ENCODE assay signal across 18 cellular contexts in genomic region chrX:154450312-154450711, GRCh38. TPM values are rescaled to one million over a fixed set of nuclear protein-coding genes. Genes with fewer than 3 reads are reported as not detected.
DNase-seq lines count a peak whose midpoint lies in the region; ATAC-seq, FAIRE-seq and TF ChIP-seq lines count a peak whose summit lies in the region.
"Had no signal": no experiment of that assay in that cellular context is flagged by ENCODE, and none has a peak within 500 bp of the region (broad histone marks: within the 10 kb centered on the region; RNA-seq: fewer than 3 reads in every experiment).

No MANE protein-coding gene starts in this region.

- no peak overlapping the region for H4K8ac ChIP-seq in neuronal stem cell (ENCODE audit: low read depth, low read length)

- H3K4me1 ChIP-seq in PC-3 (ENCODE audit: insufficient read depth, low read length) (peaks cover under 1% of the 10 kb centered on the region), neuronal stem cell (ENCODE audit: control insufficient read depth in 2 of 2, insufficient read depth in 1 of 2, low read depth in 1 of 2, low read length in 2 of 2) (no peaks in the 10 kb centered on the region)
- H3K4me1 ChIP-seq: HAP-1 had no signal

- no peak overlapping the region for H2BK120ac ChIP-seq in neuronal stem cell (ENCODE audit: low read depth, low read length)

- intact Hi-C loops in PC-3 (cut with micrococcal nuclease) (loop anchor here (10.0 kb wide), 1 partner anchor 56 kb away; the partner anchor contains the start of gene RPL10), dorsolateral prefrontal cortex (cut with DNase I) (no loop called here)

- H3F3A ChIP-seq in PC-3 (ENCODE audit: low read length, unreplicated experiment), result no peaks in the 10 kb centered on the region

- ATAC-seq in PC-3 (no peak), HG03196 (IDR thresholded peaks at IDR 0.05; ENCODE audit: unreplicated experiment) (no peak)

- TF ChIP-seq POLR2A in GM12891 (IDR thresholded peaks at IDR 0.05; ENCODE audit: low read depth, low read length), result no peak

- peaks cover 1% of the 10 kb centered on the region for H3K79me1 ChIP-seq in neuronal stem cell (ENCODE audit: low read depth, low read length)

- no CpG with 5 or more reads among the region's 17 CpGs for WGBS in neuronal stem cell (ENCODE audit: extremely low coverage in 2 of 2, insufficient read length in 2 of 2, insufficient replicate concordance in 1 of 2), 2 donors

- no peak overlapping the region for H2AK5ac ChIP-seq in neuronal stem cell (ENCODE audit: low read depth, low read length)

- H3K14ac ChIP-seq in neuronal stem cell (ENCODE audit: low read length), result no peak overlapping the region

- no peak for FAIRE-seq in GM12891 (lab: Jason Lieb, UNC)
- FAIRE-seq: A204.1, GM19239 had no signal

- no peaks in the 10 kb centered on the region for H4K20me1 ChIP-seq in PC-3 (ENCODE audit: low read length)

- H2BK5ac ChIP-seq in neuronal stem cell (ENCODE audit: low read length), result no peak overlapping the region

- H3K4ac ChIP-seq in neuronal stem cell (ENCODE audit: low read length), result no peak overlapping the region

- no peak for DNase-seq in PC-3
- peak in 3 of 10 donors; percentile 30 to 46 (median 44) for DNase-seq in dorsolateral prefrontal cortex
- DNase-seq in neuronal stem cell (ENCODE audit: low spot score), result no peak
- DNase-seq in activated gamma-delta T cell (lab: John Stamatoyannopoulos, UW), result no peak
- DNase-seq in GM12891 (ENCODE audit: insufficient read length, low spot score), result no peak
- DNase-seq in middle frontal gyrus (ENCODE audit: extremely low spot score, low spot score), result no peak
- DNase-seq: ACHN; CD4-positive, alpha-beta T cell; DMS79 treated with DMSO at 0.1 percent for 48 hours; GF-D8; GM23248; KBM-7 had no signal

- CTCF ChIA-PET in PC-3 (lab: Charles Lee), result no interaction called here

- H3K27me3 ChIP-seq in PC-3 (ENCODE audit: low read length) (no peaks in the 10 kb centered on the region), dorsolateral prefrontal cortex (peaks cover 0 to 70% (median 1%) of the 10 kb centered on the region in 45 donors), neuronal stem cell (ENCODE audit: control insufficient read depth in 3 of 3, insufficient read depth in 3 of 3, low read depth in 1 of 3, low read length in 3 of 3) (peaks cover 0 to 8% (median 0%) of the 10 kb centered on the region in 3 experiments)

- POLR2A ChIA-PET in PC-3 (lab: Charles Lee; ENCODE audit: unreplicated experiment), result no interaction called here

- H2AFZ ChIP-seq in PC-3 (ENCODE audit: low read length) (no peak overlapping the region), neuronal stem cell (ENCODE audit: low read length) (no peak overlapping the region)
- H2AFZ ChIP-seq: GM23248 had no signal

- TF ChIP-seq CTCF in PC-3 (conservative IDR thresholded peaks at IDR 0.05; ENCODE audit: low read depth, low read length), result no peak
- no peak for TF ChIP-seq CTCF in dorsolateral prefrontal cortex (IDR thresholded peaks at IDR 0.05 in 54 of 56, conservative IDR thresholded peaks at IDR 0.05 in 2 of 56; ENCODE audit: low read depth in 1 of 56, partially characterized antibody in 56 of 56)

- H3K4me2 ChIP-seq in PC-3 (ENCODE audit: low read length), result no peak overlapping the region
- H3K4me2 ChIP-seq in neuronal stem cell (ENCODE audit: insufficient read depth, low read length, poor library complexity, severe bottlenecking), result no peak overlapping the region

- BruUV-seq in PC-3 (replicated peaks; lab: Mats Ljungman, UMichigan), result TSS peak; percentile 70

- H4K91ac ChIP-seq in neuronal stem cell (ENCODE audit: low read depth, low read length, poor library complexity), result no peak overlapping the region

- H3K27ac ChIP-seq in PC-3 (ENCODE audit: low read length) (no peak overlapping the region), dorsolateral prefrontal cortex (peak overlapping the region in 52 of 59 donors; percentile 5 to 87 (median 66)), neuronal stem cell (replicated peaks; ENCODE audit: low read length) (no peak overlapping the region)
- H3K27ac ChIP-seq: C4-2B, GM23248, HL-60 had no signal

- no peak overlapping the region for H2BK12ac ChIP-seq in neuronal stem cell (ENCODE audit: low read length)

- H3K79me2 ChIP-seq in PC-3 (ENCODE audit: low read length), result peaks cover 6% of the 10 kb centered on the region

- no peak overlapping the region for H3K18ac ChIP-seq in neuronal stem cell (ENCODE audit: low read length)

- H3K9ac ChIP-seq in PC-3 (ENCODE audit: low read length) (no peak overlapping the region), neuronal stem cell (ENCODE audit: low read depth, low read length, poor library complexity) (peak overlapping the region; percentile 60)
- H3K9ac ChIP-seq: GM23248 had no signal

- H3K23ac ChIP-seq in neuronal stem cell (ENCODE audit: low read depth, low read length, poor library complexity), result no peak overlapping the region

- H3K9me2 ChIP-seq in PC-3 (replicated peaks; ENCODE audit: low read length), result no peaks in the 10 kb centered on the region

- H3K9me3 ChIP-seq in PC-3 (ENCODE audit: low read length), result no peaks in the 10 kb centered on the region
- H3K9me3 ChIP-seq in neuronal stem cell (replicated peaks in 1 of 2; ENCODE audit: control insufficient read depth in 2 of 2, insufficient read depth in 1 of 2, low read depth in 1 of 2, low read length in 2 of 2), result no peaks in the 10 kb centered on the region
- H3K9me3 ChIP-seq: HAP-1 had no signal

- H2BK15ac ChIP-seq in neuronal stem cell (ENCODE audit: low read length), result no peak overlapping the region

- H3K36me3 ChIP-seq in PC-3 (ENCODE audit: low read depth, low read length) (peaks cover 6% of the 10 kb centered on the region; the same call in 1 of the 2 replicates), neuronal stem cell (replicated peaks in 1 of 2; ENCODE audit: control insufficient read depth in 2 of 2, insufficient read depth in 2 of 2, low read length in 2 of 2) (peaks cover 14 to 32% of the 10 kb centered on the region in 2 donors)

- H3K4me3 ChIP-seq in PC-3 (ENCODE audit: low read length) (no peak overlapping the region), dorsolateral prefrontal cortex (no peak overlapping the region), neuronal stem cell (ENCODE audit: low read length in 2 of 2) (no peak overlapping the region)
- H3K4me3 ChIP-seq: GM23248, HAP-1 had no signal

TF ChIP-seq in GM12891, 5 proteins besides CTCF, POLR2A, EP300 and RAD21:
- TF ChIP-seq POU2F2 (IDR thresholded peaks at IDR 0.05; ENCODE audit: low read depth, low read length) (no peak), TAF1 (IDR thresholded peaks at IDR 0.05; ENCODE audit: low read depth, low read length) (no peak), PAX5 (IDR thresholded peaks at IDR 0.05; ENCODE audit: insufficient read depth, low read length, severe bottlenecking) (no peak), POLR2AphosphoS5 (IDR thresholded peaks at IDR 0.05; ENCODE audit: low read depth, low read length) (no peak)

RNA-seq across cellular contexts. Expression of gene FAM50A, which starts 6.4 kb away (rescaled TPM):
- total RNA-seq in PC-3 (2014; rRNA removed) (53.8 and 76.7 TPM in 2 replicates), dorsolateral prefrontal cortex (100 to 1,000 TPM in 1 of 120 experiments, 10 to 100 TPM in 119; 42.6 to 104 (median 62.4) TPM)
- 53.7 TPM for polyA plus RNA-seq in neuronal stem cell (2013, experiment 1 of 2)
- polyA plus RNA-seq in neuronal stem cell (2013, experiment 2 of 2), result 50.4 TPM
- polyA plus RNA-seq in GM12891 (2012; ENCODE audit: low read depth, missing spikeins), result 59.9 TPM

RNA-seq across cellular contexts. Expression of gene PLXNA3, which starts 7.8 kb away (rescaled TPM):
- total RNA-seq in PC-3 (2014; rRNA removed) (5.3 and 21.8 TPM in 2 replicates), dorsolateral prefrontal cortex (10 to 100 TPM; 23.8 to 78.3 (median 46.0) TPM)
- polyA plus RNA-seq in neuronal stem cell (2013, experiment 1 of 2), result 22.3 TPM
- polyA plus RNA-seq in neuronal stem cell (2013, experiment 2 of 2), result 20.9 TPM
- 15.8 TPM for polyA plus RNA-seq in GM12891 (2012; ENCODE audit: low read depth, missing spikeins)

RNA-seq across cellular contexts. Expression of gene GDI1, which starts 13.4 kb away (rescaled TPM):
- total RNA-seq in PC-3 (2014; rRNA removed), result 96.1 and 97.1 TPM in 2 replicates
- 100 to 1,000 TPM; 314 to 772 (median 582) TPM for total RNA-seq in dorsolateral prefrontal cortex
- 171 TPM for polyA plus RNA-seq in neuronal stem cell (2013, experiment 1 of 2)
- 166 TPM for polyA plus RNA-seq in neuronal stem cell (2013, experiment 2 of 2)
- 84.9 TPM for polyA plus RNA-seq in GM12891 (2012; ENCODE audit: low read depth, missing spikeins)

RNA-seq across cellular contexts. Expression of gene ATP6AP1, which starts 21.8 kb away (rescaled TPM):
- 68.7 and 94.0 TPM in 2 replicates for total RNA-seq in PC-3 (2014; rRNA removed)
- 100 to 1,000 TPM in 117 of 120 experiments, 10 to 100 TPM in 3; 73.9 to 221 (median 169) TPM for total RNA-seq in dorsolateral prefrontal cortex
- 49.4 TPM for polyA plus RNA-seq in neuronal stem cell (2013, experiment 1 of 2)
- polyA plus RNA-seq in neuronal stem cell (2013, experiment 2 of 2), result 45.9 TPM
- 29.8 TPM for polyA plus RNA-seq in GM12891 (2012; ENCODE audit: low read depth, missing spikeins)

RNA-seq across cellular contexts. Expression of gene LAGE3, which starts 28.8 kb away (rescaled TPM):
- 82.8 and 87.4 TPM in 2 replicates for total RNA-seq in PC-3 (2014; rRNA removed)
- 10 to 100 TPM; 21.6 to 55.2 (median 36.1) TPM for total RNA-seq in dorsolateral prefrontal cortex
- 26.6 TPM for polyA plus RNA-seq in neuronal stem cell (2013, experiment 1 of 2)
- 28.1 TPM for polyA plus RNA-seq in neuronal stem cell (2013, experiment 2 of 2)
- 30.5 TPM for polyA plus RNA-seq in GM12891 (2012; ENCODE audit: low read depth, missing spikeins)

Comparison
In these comparisons a context has a peak if more than half of its experiments do, and no peak if none do; other contexts are left out.
1. H3K27ac ChIP-seq: peak in dorsolateral prefrontal cortex (52 of 59); none in PC-3 (single experiment) and neuronal stem cell (single experiment).